In genomic region chr5:162243651-162244050, GRCh38 we compare ENCODE assay signal across 35 cellular contexts.
"Had no signal": no experiment of that assay in that cellular context is flagged by ENCODE, and none has a peak within 500 bp of the region (broad histone marks: within the 10 kb centered on the region; RNA-seq: fewer than 3 reads in every experiment).

No MANE protein-coding gene starts in this region.

- H3K4me3 ChIP-seq: MG63 had no signal

- DNase-seq: Kasumi-1, MG63, MM.1S, MV-4-11, NCI-H1048, NCI-H1092, NCI-H1092 treated with DMSO at 0.1 percent for 48 hours, NCI-H1105, NCI-H1105 treated with DMSO at 0.1 percent for 48 hours, NCI-H1417, NCI-H1417 treated with DMSO at 0.1 percent for 48 hours, NCI-H1436, NCI-H1436 treated with DMSO at 0.1 percent for 48 hours, NCI-H146, NCI-H1694, NCI-H1694 treated with DMSO at 0.1 percent for 48 hours, NCI-H187, NCI-H187 treated with DMSO at 0.1 percent for 48 hours, NCI-H1930, NCI-H2029, NCI-H2029 treated with DMSO at 0.1 percent for 48 hours, NCI-H2081, NCI-H2081 treated with DMSO at 0.1 percent for 48 hours, NCI-H2107, NCI-H2171, NCI-H2171 treated with DMSO at 0.1 percent for 48 hours, NCI-H2227 treated with DMSO at 0.1 percent for 48 hours, NCI-H226, NCI-H345, NCI-H446, NCI-H446 treated with DMSO at 0.1 percent for 48 hours, NCI-H510A, NCI-H510A treated with DMSO at 0.1 percent for 48 hours, NCI-H524, NCI-H524 treated with DMSO at 0.1 percent for 48 hours had no signal

- H3K9me3 ChIP-seq: MG63 had no signal

- H3K36me3 ChIP-seq: MG63 had no signal

- H3K27me3 ChIP-seq: MG63 had no signal
